Comparison of ENCODE assay signal across 8 cellular contexts in the genomic region with DNA sequence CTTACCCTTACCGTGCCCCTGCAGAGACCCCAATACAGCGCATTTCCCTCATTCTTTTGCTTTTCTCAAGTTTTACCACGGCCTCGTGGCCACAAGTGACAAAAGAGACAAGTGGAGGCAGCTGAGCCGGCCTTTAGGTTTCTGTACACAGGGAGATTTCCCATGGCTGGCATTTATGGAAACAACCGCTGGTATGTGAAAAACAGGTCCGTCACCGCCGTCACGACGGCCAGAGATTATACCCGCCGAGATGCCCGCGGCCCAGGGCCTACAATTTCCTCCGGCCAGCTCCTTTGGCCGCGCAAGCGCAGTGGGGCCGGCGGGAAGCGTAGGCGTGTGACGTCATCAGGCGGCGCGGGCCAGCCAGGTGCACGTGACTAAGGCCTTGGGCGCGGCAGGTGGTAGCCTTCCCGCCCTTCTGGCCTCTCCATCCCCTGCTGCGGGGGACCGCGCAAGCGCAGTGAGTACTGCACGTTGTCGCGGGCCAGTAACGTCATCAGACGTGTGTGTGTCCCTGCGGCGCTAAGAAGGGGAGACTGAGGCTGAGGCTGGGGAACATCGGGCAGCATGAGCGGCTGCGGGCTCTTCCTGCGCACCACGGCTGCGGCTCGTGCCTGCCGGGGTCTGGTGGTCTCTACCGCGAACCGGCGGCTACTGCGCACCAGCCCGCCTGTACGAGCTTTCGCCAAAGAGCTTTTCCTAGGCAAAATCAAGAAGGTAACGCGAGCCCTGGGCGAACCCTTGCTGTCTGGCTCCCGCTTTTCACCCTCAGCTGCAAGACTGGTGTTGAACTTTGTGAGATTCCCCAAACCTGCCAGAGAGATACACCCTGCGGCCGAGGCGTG. TPM values are rescaled to one million over a fixed set of nuclear protein-coding genes. Genes with fewer than 3 reads are reported as not detected.
A peak's percentile ranks its signal among the peaks of the same experiment; 100 is the strongest.
DNase-seq lines count a peak whose midpoint lies in the region; ATAC-seq lines count a peak whose summit lies in the region.

A gene (plus strand): TSS at position 496 of the 845 bp plus-strand sequence. CDS start 72 bp downstream, at position 568.

- ATAC-seq in GM19328 (IDR thresholded peaks at IDR 0.05; ENCODE audit: unreplicated experiment): peak; percentile 87
- peak; percentile 86 for ATAC-seq in HG03520 (IDR thresholded peaks at IDR 0.05; ENCODE audit: unreplicated experiment)
- ATAC-seq in left colon: peak; percentile 95

- peak within 1 kb of the TSS; percentile 97 for H3K4me2 ChIP-seq in BLaER1

- H3K27me3 ChIP-seq in BLaER1: no peaks in the 10 kb centered on the region

- peaks cover 61% of the 10 kb centered on the region for H3K4me1 Mint-ChIP-seq in activated CD4-positive, alpha-beta T cell treated with anti-CD3 and anti-CD28 coated beads, Interleukin-2, amount 10 ng/mL, durations not matched to agents 7 days and 5 days

- peak within 1 kb of the TSS; percentile 98 for H3K27ac Mint-ChIP-seq in activated CD4-positive, alpha-beta T cell treated with anti-CD3 and anti-CD28 coated beads, Interleukin-2, amount 10 ng/mL, durations not matched to agents 7 days and 5 days

- peak within 1 kb of the TSS; percentile 91 for H3K4me3 Mint-ChIP-seq in activated CD4-positive, alpha-beta T cell treated with anti-CD3 and anti-CD28 coated beads, Interleukin-2, amount 10 ng/mL, durations not matched to agents 7 days and 5 days

- H3K9me3 ChIP-seq in BLaER1: no peaks in the 10 kb centered on the region

- POLR2A ChIA-PET in activated CD4-positive, alpha-beta T cell treated with anti-CD3 and anti-CD28 coated beads, Interleukin-2, amount 10 ng/mL, durations not matched to agents 7 days and 5 days (lab: Charles Lee): interaction anchor here (1.0 to 1.5 kb wide), 3 partner anchors 36 to 91 kb away, joined by 3 read pairs; no protein-coding TSS in a partner anchor

- DNase-seq in NCI-H69 (lab: John Stamatoyannopoulos, UW): peak; percentile 94
- DNase-seq in activated CD4-positive, alpha-beta T cell treated with anti-CD3 and anti-CD28 coated beads, Interleukin-2, amount 10 ng/mL, durations not matched to agents 7 days and 5 days: peak; percentile 97
- peak; percentile 43 for DNase-seq in cortex of kidney (lab: John Stamatoyannopoulos, UW)
- DNase-seq in left colon: peak; percentile 97 to 98
- DNase-seq in stimulated activated CD4-positive, alpha-beta T cell treated with anti-CD3 and anti-CD28 coated beads, Interleukin-1b, Interleukin-23, amount 100 ng/mL, for 48 hours: peak; percentile 98

- peaks cover 27% of the 10 kb centered on the region for H3K36me3 Mint-ChIP-seq in activated CD4-positive, alpha-beta T cell treated with anti-CD3 and anti-CD28 coated beads, Interleukin-2, amount 10 ng/mL, durations not matched to agents 7 days and 5 days (ENCODE audit: low read depth)

- H3K9ac ChIP-seq in BLaER1: peak within 1 kb of the TSS; percentile 95

- H3K27ac ChIP-seq in BLaER1: peak within 1 kb of the TSS; percentile 95

- peaks cover 51% of the 10 kb centered on the region for H3K4me1 ChIP-seq in BLaER1

- H4K20me1 ChIP-seq in BLaER1: peaks cover 16% of the 10 kb centered on the region

- H3K36me3 ChIP-seq in BLaER1: peaks cover 32% of the 10 kb centered on the region

- H3K4me3 ChIP-seq in BLaER1: peak within 1 kb of the TSS; percentile 83

- CTCF ChIA-PET in activated CD4-positive, alpha-beta T cell treated with anti-CD3 and anti-CD28 coated beads, Interleukin-2, amount 10 ng/mL, durations not matched to agents 7 days and 5 days (lab: Charles Lee): interaction anchor here (0.5 to 5.3 kb wide), 15 partner anchors 8 to 362 kb away, joined by 3 to 23 read pairs (median 4); no protein-coding TSS in a partner anchor

- intact Hi-C loops in left colon (cut with DNase I, micrococcal nuclease): no loop called here

- H3K9me3 Mint-ChIP-seq in activated CD4-positive, alpha-beta T cell treated with anti-CD3 and anti-CD28 coated beads, Interleukin-2, amount 10 ng/mL, durations not matched to agents 7 days and 5 days: no peaks in the 10 kb centered on the region

- H3K27me3 Mint-ChIP-seq in activated CD4-positive, alpha-beta T cell treated with anti-CD3 and anti-CD28 coated beads, Interleukin-2, amount 10 ng/mL, durations not matched to agents 7 days and 5 days: peaks cover 3% of the 10 kb centered on the region

RNA-seq across cellular contexts. Expression of the gene that starts here (rescaled TPM):
- total RNA-seq in activated CD4-positive, alpha-beta T cell treated with anti-CD3 and anti-CD28 coated beads, Interleukin-2, amount 10 ng/mL, durations not matched to agents 7 days and 5 days: 10 to 100 TPM; 74.7 to 77.4 TPM
- 10 to 100 TPM; 33.0 to 44.8 TPM for total RNA-seq in left colon

Comparison
In these comparisons a context has a peak if more than half of its experiments do, and no peak if none do; other contexts are left out.
1. Peak in every context shown above with its lines: DNase-seq, ATAC-seq, H3K4me3 ChIP-seq and H3K27ac ChIP-seq.
2. DNase-seq: peak in every context shown above with its lines; median percentile 98 in stimulated activated CD4-positive, alpha-beta T cell treated with anti-CD3 and anti-CD28 coated beads, Interleukin-1b, Interleukin-23, amount 100 ng/mL, for 48 hours; 98 in left colon; 97 in activated CD4-positive, alpha-beta T cell treated with anti-CD3 and anti-CD28 coated beads, Interleukin-2, amount 10 ng/mL, durations not matched to agents 7 days and 5 days; 94 in NCI-H69; 43 in cortex of kidney.